In the genomic region with DNA sequence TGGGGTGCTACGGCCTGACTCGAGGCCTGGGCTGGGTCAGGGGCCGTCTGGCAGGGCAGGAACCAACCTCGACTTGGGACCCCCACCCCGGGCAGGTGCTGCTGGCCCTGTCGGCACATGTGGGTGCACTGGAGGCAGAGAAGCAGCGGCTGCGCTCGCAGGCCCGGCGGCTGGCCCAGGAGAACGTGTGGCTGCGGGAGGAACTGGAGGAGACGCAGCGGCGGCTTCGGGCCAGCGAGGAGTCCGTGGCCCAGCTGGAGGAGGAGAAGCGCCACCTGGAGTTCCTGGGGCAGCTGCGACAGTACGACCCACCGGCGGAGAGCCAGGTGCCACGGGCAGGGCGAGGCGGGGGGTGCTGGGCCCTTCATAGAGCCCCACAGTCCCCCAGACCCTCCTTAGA, we compare ENCODE assay signal across 19 cellular contexts. TPM values are rescaled to one million over a fixed set of nuclear protein-coding genes. Genes with fewer than 3 reads are reported as not detected.
A peak's percentile ranks its signal among the peaks of the same experiment; 100 is the strongest.
DNase-seq lines count a peak whose midpoint lies in the region; FAIRE-seq and TF ChIP-seq lines count a peak whose summit lies in the region.
"Had no signal": no experiment of that assay in that cellular context is flagged by ENCODE, and none has a peak within 500 bp of the region (broad histone marks: within the 10 kb centered on the region; RNA-seq: fewer than 3 reads in every experiment).

No MANE protein-coding gene starts in this region.

- no peak overlapping the region for H3K4me3 ChIP-seq in prostate gland
- H3K4me3 ChIP-seq in small intestine (ENCODE audit: low read depth in 1 of 2, low read length in 2 of 2): no peak overlapping the region
- H3K4me3 ChIP-seq: colonic mucosa, left lung, skin epidermis, thyroid gland had no signal

- H3K36me3 ChIP-seq in prostate gland (no peaks in the 10 kb centered on the region), small intestine (ENCODE audit: control insufficient read depth in 2 of 2, insufficient read depth in 2 of 2, low read length in 2 of 2) (peaks cover 0 to 3% of the 10 kb centered on the region in 2 donors)
- H3K36me3 ChIP-seq: colonic mucosa had no signal

- TF ChIP-seq POLR2A in prostate gland (IDR thresholded peaks at IDR 0.05): no peak

- H3K4me1 ChIP-seq in prostate gland (replicated peaks) (no peaks in the 10 kb centered on the region), small intestine (ENCODE audit: control insufficient read depth in 2 of 2, insufficient read depth in 1 of 2, low read depth in 1 of 2, low read length in 1 of 2) (no peaks in the 10 kb centered on the region)
- H3K4me1 ChIP-seq: colonic mucosa, left lung, thyroid gland had no signal

- H3K27me3 ChIP-seq in prostate gland (replicated peaks; ENCODE audit: insufficient read depth) (no peaks in the 10 kb centered on the region), small intestine (ENCODE audit: control insufficient read depth in 2 of 2, insufficient read depth in 2 of 2, low read length in 2 of 2) (peaks cover 4 to 8% of the 10 kb centered on the region in 2 donors)
- H3K27me3 ChIP-seq: thyroid gland had no signal

- 36% methylated on average over 19 of the region's 27 CpGs for WGBS in prostate gland
- WGBS in small intestine, 3 donors: 16 to 27% (median 19%) methylated on average over 24 to 27 of the region's 27 CpGs

- intact Hi-C loops in prostate gland (cut with DNase I): no loop called here

- DNase-seq in ELF-1 (ENCODE audit: low read depth, low spot score): peak; percentile 42
- DNase-seq in SHP77 treated with DMSO at 0.1 percent for 48 hours (lab: John Stamatoyannopoulos, UW): peak; percentile 4
- peak; percentile 80 for DNase-seq in iPS-NIHi11 (ENCODE audit: low spot score)
- DNase-seq in nucleus accumbens (lab: John Stamatoyannopoulos, UW): no peak
- no peak for DNase-seq in prostate gland (ENCODE audit: low spot score)
- no peak for DNase-seq in small intestine
- DNase-seq in OCI-M1 (lab: John Stamatoyannopoulos, UW): no peak
- DNase-seq: activated CD4-positive, alpha-beta T cell treated with anti-CD3 and anti-CD28 coated beads, Interleukin-2, amount 10 ng/mL, durations not matched to agents 24 days and 14 days; colonic mucosa; left lung; midbrain; MV-4-11; NCI-H187 treated with DMSO at 0.1 percent for 48 hours; stimulated activated naive CD4-positive, alpha-beta T cell treated with Interleukin-2 at 50 U/mL for 16 hours; T-cell; thyroid gland had no signal

- no peak overlapping the region for H3K27ac ChIP-seq in 22Rv1
- no peak overlapping the region for H3K27ac ChIP-seq in prostate gland
- no peak overlapping the region for H3K27ac ChIP-seq in small intestine (ENCODE audit: low read depth in 1 of 2, low read length in 1 of 2)
- H3K27ac ChIP-seq: colonic mucosa, left lung, thyroid gland had no signal

- no peak for FAIRE-seq in small intestine (lab: Jason Lieb, UNC)

- H3K9me3 ChIP-seq in prostate gland (no peaks in the 10 kb centered on the region), small intestine (ENCODE audit: control insufficient read depth, low read depth) (no peaks in the 10 kb centered on the region)
- H3K9me3 ChIP-seq: colonic mucosa, left lung, thyroid gland had no signal

- TF ChIP-seq CTCF in 22Rv1 (IDR thresholded peaks at IDR 0.05) (peak; percentile 61), prostate gland (IDR thresholded peaks at IDR 0.05) (no peak)

RNA-seq across cellular contexts. Expression of gene KLC3, which starts 5.9 kb away (rescaled TPM):
- total RNA-seq in prostate gland: 1 to 10 TPM; 3.4 to 7.0 TPM
- polyA plus RNA-seq in small intestine: not detected
- total RNA-seq: activated CD4-positive, alpha-beta T cell treated with anti-CD3 and anti-CD28 coated beads, Interleukin-2, amount 10 ng/mL, durations not matched to agents 24 days and 14 days; colonic mucosa; Right ventricle myocardium inferior had no signal

RNA-seq across cellular contexts. Expression of gene CKM, which starts 23.8 kb away (rescaled TPM):
- total RNA-seq in prostate gland: 10 to 100 TPM; 24.7 to 42.8 TPM
- polyA plus RNA-seq in small intestine: 10 to 100 TPM in 2 of 3 donors, under 1 TPM in 1; 0.09 to 30.5 (median 19.7) TPM
- total RNA-seq: activated CD4-positive, alpha-beta T cell treated with anti-CD3 and anti-CD28 coated beads, Interleukin-2, amount 10 ng/mL, durations not matched to agents 24 days and 14 days; T-cell had no signal

RNA-seq across cellular contexts. Expression of gene ERCC2, which starts 23.9 kb away (rescaled TPM):
- 10 to 100 TPM; 20.5 to 31.8 TPM for total RNA-seq in prostate gland
- polyA plus RNA-seq in small intestine: 10 to 100 TPM in 1 of 3 donors, 1 to 10 TPM in 2; 3.4 to 10.6 (median 5.1) TPM

RNA-seq across cellular contexts. Expression of gene PPP1R13L, which starts 58.4 kb away (rescaled TPM):
- 10 to 100 TPM; 56.1 to 60.3 TPM for total RNA-seq in prostate gland
- polyA plus RNA-seq in small intestine: 10 to 100 TPM; 17.3 to 30.5 (median 25.3) TPM

RNA-seq across cellular contexts. Expression of gene POLR1G, which starts 60.0 kb away (rescaled TPM):
- total RNA-seq in prostate gland: 1 to 10 TPM; 6.6 to 8.9 TPM
- polyA plus RNA-seq in small intestine: 1 to 10 TPM in 1 of 3 donors, under 1 TPM in 2; 0.27 to 4.1 (median 0.67) TPM

Comparison
In these comparisons a context has a peak if more than half of its experiments do, and no peak if none do; other contexts are left out.
1. DNase-seq: peak in ELF-1 (single experiment), SHP77 treated with DMSO at 0.1 percent for 48 hours (single experiment) and iPS-NIHi11 (single experiment); none in nucleus accumbens (0 of 56), prostate gland (single experiment), small intestine (single experiment) and OCI-M1 (single experiment).